Comparison of ENCODE assay signal across 37 cellular contexts in the genomic region with DNA sequence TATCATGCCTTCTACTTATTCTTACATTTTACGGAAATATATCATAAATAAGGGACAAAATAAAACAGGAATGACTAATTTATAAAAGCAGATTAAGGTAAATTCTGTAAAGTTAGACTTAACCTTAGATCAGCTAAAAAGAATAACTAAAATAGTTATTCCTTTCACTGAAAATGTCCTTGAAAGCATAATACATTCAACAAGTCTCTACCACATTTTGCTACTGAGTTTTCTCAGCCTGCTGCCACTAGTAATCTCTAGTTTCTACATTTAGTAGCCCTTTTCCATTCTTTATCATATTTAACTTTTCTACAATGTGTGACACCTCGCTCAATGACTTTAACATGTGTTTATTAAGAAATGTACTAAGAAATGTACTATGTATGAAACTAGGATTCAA.
"Had no signal": no experiment of that assay in that cellular context is flagged by ENCODE, and none has a peak within 500 bp of the region (broad histone marks: within the 10 kb centered on the region; RNA-seq: fewer than 3 reads in every experiment).

No MANE protein-coding gene starts in this region.

- H3K4me3 Mint-ChIP-seq: activated CD8-positive, alpha-beta memory T cell treated with anti-CD3 and anti-CD28 coated beads, Interleukin-2, amount 10 ng/mL, durations not matched to agents 7 days and 5 days; activated CD8-positive, alpha-beta T cell treated with anti-CD3 and anti-CD28 coated beads, Interleukin-2, amount 10 ng/mL, durations not matched to agents 7 days and 5 days; activated naive CD4-positive, alpha-beta T cell treated with anti-CD3 and anti-CD28 coated beads, Interleukin-2, amount 10 ng/mL, durations not matched to agents 7 days and 5 days; activated naive CD8-positive, alpha-beta T cell treated with anti-CD3 and anti-CD28 coated beads, Interleukin-2, amount 10 ng/mL, durations not matched to agents 7 days and 5 days; activated T-helper 1 cell treated with anti-CD3 and anti-CD28 coated beads, Interleukin-12 subunit alpha, Interleukin-12 subunit beta, Interleukin-2, Interleukin-4 antibody, amounts not matched to agents 30 ng/mL and 10 ng/mL and 1 ng/mL, durations not matched to agents 14 hours and 24 hours and 36 hours; brain; central memory CD8-positive, alpha-beta T cell; dendritic cell treated with granulocyte-macrophage colony-stimulating factor and Interleukin-4, amounts not matched to agents 40 ng/mL and 50 ng/mL, for 4 days; endodermal cell; T-helper 17 cell; T-helper 2 cell treated with Interferon-gamma antibody and Interleukin-4, amounts not matched to agents 5 μg/mL and 100 μg/mL, for 36 hours had no signal

- DNase-seq: activated CD4-positive, alpha-beta T cell treated with anti-CD3 and anti-CD28 coated beads for 48 hours; activated CD4-positive, alpha-beta T cell treated with anti-CD3 and anti-CD28 coated beads, Interleukin-2, amount 50 U/mL, for 1 hour; activated CD4-positive, alpha-beta T cell treated with anti-CD3 and anti-CD28 coated beads, Interleukin-2, amount 50 U/mL, for 48 hours; activated CD4-positive, CD25-positive, alpha-beta regulatory T cell; activated CD4-positive, CD25-positive, alpha-beta regulatory T cell treated with anti-CD3 and anti-CD28 coated beads, Interleukin-2, amount 50 U/mL, for 72 hours; activated CD8-positive, alpha-beta memory T cell treated with anti-CD3 and anti-CD28 coated beads, Interleukin-2, amount 10 ng/mL, durations not matched to agents 7 days and 5 days; activated CD8-positive, alpha-beta memory T cell treated with anti-CD3 and anti-CD28 coated beads, Interleukin-2, amount 50 U/mL, for 4 hours; activated CD8-positive, alpha-beta T cell treated with anti-CD3 and anti-CD28 coated beads, Interleukin-2, amount 10 ng/mL, durations not matched to agents 7 days and 5 days; activated effector memory CD4-positive, alpha-beta T cell treated with anti-CD3 and anti-CD28 coated beads, Interleukin-2, amount 50 U/mL, for 16 hours; activated naive CD4-positive, alpha-beta T cell; activated naive CD4-positive, alpha-beta T cell treated with anti-CD3 and anti-CD28 coated beads, Interleukin-2, amount 10 ng/mL, durations not matched to agents 7 days and 5 days; activated naive CD8-positive, alpha-beta T cell treated with anti-CD3 and anti-CD28 coated beads, Interleukin-2, amount 10 ng/mL, durations not matched to agents 7 days and 5 days; activated T-cell treated with anti-CD3 and anti-CD28 coated beads, Interleukin-2, amount 50 U/mL, for 1 hour; activated T-cell treated with anti-CD3 and anti-CD28 coated beads, Interleukin-2, amount 50 U/mL, for 48 hours; dorsolateral prefrontal cortex; effector memory CD4-positive, alpha-beta T cell; endodermal cell; foreskin fibroblast; gastrocnemius medialis; glutamatergic neuron; heart left ventricle; T-helper 1 cell; T-helper 17 cell; T1000; WERI-Rb-1 had no signal

- ATAC-seq: activated CD8-positive, alpha-beta memory T cell treated with anti-CD3 and anti-CD28 coated beads, Interleukin-2, amount 10 ng/mL, durations not matched to agents 7 days and 5 days; activated CD8-positive, alpha-beta T cell treated with anti-CD3 and anti-CD28 coated beads, Interleukin-2, amount 10 ng/mL, durations not matched to agents 7 days and 5 days; activated naive CD4-positive, alpha-beta T cell treated with anti-CD3 and anti-CD28 coated beads, Interleukin-2, amount 50 U/mL, for 72 hours; esophagus mucosa; gastrocnemius medialis; heart left ventricle; T-helper 17 cell had no signal

- H3K27me3 ChIP-seq: ascending aorta, breast epithelium, cardiac muscle cell, dorsolateral prefrontal cortex, gastrocnemius medialis, heart left ventricle had no signal

- H3K27ac ChIP-seq: ascending aorta, breast epithelium, cardiac muscle cell, coronary artery, dorsolateral prefrontal cortex, gastrocnemius medialis, heart left ventricle, WERI-Rb-1 had no signal

- H3K4me1 Mint-ChIP-seq: activated naive CD4-positive, alpha-beta T cell treated with anti-CD3 and anti-CD28 coated beads, Interleukin-2, amount 10 ng/mL, durations not matched to agents 7 days and 5 days had no signal

- H3K4me3 ChIP-seq: ascending aorta, breast epithelium, cardiac muscle cell, coronary artery, dorsolateral prefrontal cortex, gastrocnemius medialis, heart left ventricle had no signal

- H3K27me3 Mint-ChIP-seq: activated CD8-positive, alpha-beta memory T cell treated with anti-CD3 and anti-CD28 coated beads, Interleukin-2, amount 10 ng/mL, durations not matched to agents 7 days and 5 days; activated naive CD4-positive, alpha-beta T cell treated with anti-CD3 and anti-CD28 coated beads, Interleukin-2, amount 10 ng/mL, durations not matched to agents 7 days and 5 days; activated naive CD8-positive, alpha-beta T cell treated with anti-CD3 and anti-CD28 coated beads, Interleukin-2, amount 10 ng/mL, durations not matched to agents 7 days and 5 days; brain; central memory CD8-positive, alpha-beta T cell; dendritic cell treated with granulocyte-macrophage colony-stimulating factor and Interleukin-4, amounts not matched to agents 40 ng/mL and 50 ng/mL, for 4 days; T-helper 17 cell had no signal

- H3K36me3 ChIP-seq: ascending aorta, breast epithelium, cardiac muscle cell, gastrocnemius medialis, WERI-Rb-1 had no signal

- H3K4me1 ChIP-seq: ascending aorta, breast epithelium had no signal

- H3K27ac Mint-ChIP-seq: activated CD8-positive, alpha-beta memory T cell treated with anti-CD3 and anti-CD28 coated beads, Interleukin-2, amount 10 ng/mL, durations not matched to agents 7 days and 5 days; activated CD8-positive, alpha-beta T cell treated with anti-CD3 and anti-CD28 coated beads, Interleukin-2, amount 10 ng/mL, durations not matched to agents 7 days and 5 days; activated naive CD4-positive, alpha-beta T cell treated with anti-CD3 and anti-CD28 coated beads, Interleukin-2, amount 10 ng/mL, durations not matched to agents 7 days and 5 days; activated naive CD4-positive, alpha-beta T cell treated with anti-CD3 and anti-CD28 coated beads, Interleukin-2, amount 50 U/mL, for 72 hours; activated naive CD8-positive, alpha-beta T cell treated with anti-CD3 and anti-CD28 coated beads, Interleukin-2, amount 10 ng/mL, durations not matched to agents 7 days and 5 days; activated T-helper 1 cell treated with anti-CD3 and anti-CD28 coated beads, Interleukin-12 subunit alpha, Interleukin-12 subunit beta, Interleukin-2, Interleukin-4 antibody, amounts not matched to agents 30 ng/mL and 10 ng/mL and 1 ng/mL, durations not matched to agents 14 hours and 24 hours and 36 hours; activated T-helper 2 cell treated with anti-CD3 and anti-CD28 coated beads, Interferon-gamma antibody, Interleukin-2, Interleukin-4, amounts not matched to agents 10 μg/mL and 5 μg/mL and 100 μg/mL, durations not matched to agents 14 hours and 24 hours and 36 hours; brain; dendritic cell treated with granulocyte-macrophage colony-stimulating factor and Interleukin-4, amounts not matched to agents 40 ng/mL and 50 ng/mL, for 4 days; endodermal cell; T-helper 17 cell; T-helper 2 cell treated with Interferon-gamma antibody and Interleukin-4, amounts not matched to agents 5 μg/mL and 100 μg/mL, for 36 hours had no signal
